Comparison of ENCODE assay signal across 8 cellular contexts in the genomic region with DNA sequence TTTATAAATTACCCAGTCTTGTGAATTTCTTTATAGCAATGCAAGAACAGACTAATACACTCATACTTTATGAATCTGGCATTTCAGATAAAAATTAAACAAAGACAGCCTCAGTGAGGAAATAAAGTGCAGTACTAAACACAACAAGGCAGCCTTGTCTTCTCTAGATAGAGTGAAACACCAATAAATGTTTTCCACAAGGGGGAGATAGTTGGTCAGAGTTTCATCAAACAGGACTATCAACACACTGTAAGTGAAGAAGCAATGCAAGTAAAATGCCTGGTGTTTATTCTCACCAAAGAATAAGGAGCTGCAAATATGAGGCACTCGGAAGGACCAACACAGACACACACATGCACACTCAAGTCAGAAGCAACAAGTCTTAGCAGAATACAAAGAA.
A peak's percentile ranks its signal among the peaks of the same experiment; 100 is the strongest.
DNase-seq lines count a peak whose midpoint lies in the region; ATAC-seq, FAIRE-seq and TF ChIP-seq lines count a peak whose summit lies in the region.

No MANE protein-coding gene starts in this region.

- no peak for ATAC-seq in HG02870 (IDR thresholded peaks at IDR 0.05; ENCODE audit: unreplicated experiment)
- ATAC-seq in GM21737 (IDR thresholded peaks at IDR 0.05; ENCODE audit: unreplicated experiment): no peak

- H3K4me1 ChIP-seq in KMS-11 (ENCODE audit: low read depth, poor library complexity, severe bottlenecking): peaks cover 6% of the 10 kb centered on the region

- no peak overlapping the region for H2AFZ ChIP-seq in KMS-11 (ENCODE audit: low read depth)

- no peaks in the 10 kb centered on the region for H3K36me3 Mint-ChIP-seq in immature natural killer cell

- no peaks in the 10 kb centered on the region for H3K27me3 ChIP-seq in KMS-11 (ENCODE audit: insufficient read depth, low read depth)

- peaks cover 0 to 2% (median 0%) of the 10 kb centered on the region in 6 donors for H3K9me3 Mint-ChIP-seq in immature natural killer cell

- H3K4me3 ChIP-seq in KMS-11 (IDR thresholded peaks at IDR 0.05; ENCODE audit: insufficient read depth, low read depth, low read length): no peak overlapping the region

- H3K27me3 Mint-ChIP-seq in immature natural killer cell (ENCODE audit: low read depth in 3 of 3): peaks cover 0 to 8% (median 3%) of the 10 kb centered on the region in 3 donors

- H3K36me3 ChIP-seq in KMS-11 (ENCODE audit: insufficient read depth): no peaks in the 10 kb centered on the region

- H3K79me2 ChIP-seq in KMS-11 (ENCODE audit: insufficient read depth, low read depth): no peaks in the 10 kb centered on the region

- no peak overlapping the region for H3K27ac ChIP-seq in KMS-11

- DNase-seq in NCI-H510A treated with DMSO at 0.1 percent for 48 hours (lab: John Stamatoyannopoulos, UW) (peak; percentile 47), NCI-H510A (lab: John Stamatoyannopoulos, UW) (no peak), immature natural killer cell (peak; percentile 22 to 52 (median 41)), C1 segment of cervical spinal cord (lab: John Stamatoyannopoulos, UW) (no peak)

- no peaks in the 10 kb centered on the region for H4K20me1 ChIP-seq in KMS-11 (ENCODE audit: insufficient read depth)

- H3K4me2 ChIP-seq in KMS-11: no peak overlapping the region

- TF ChIP-seq CTCF in KMS-11 (conservative IDR thresholded peaks at IDR 0.05; ENCODE audit: low read depth, low read length): peak; percentile 55; the same call in 1 of the 2 replicates

- H3K4me1 Mint-ChIP-seq in immature natural killer cell: no peaks in the 10 kb centered on the region

- H3K9ac ChIP-seq in KMS-11: no peak overlapping the region

- H3K4me3 Mint-ChIP-seq in immature natural killer cell: no peak overlapping the region

- peak; percentile 66 for FAIRE-seq in TTC549 (lab: Jason Lieb, UNC)

- H3K27ac Mint-ChIP-seq in immature natural killer cell: no peak overlapping the region

Comparison
In these comparisons a context has a peak if more than half of its experiments do, and no peak if none do; other contexts are left out.
1. DNase-seq: peak in NCI-H510A treated with DMSO at 0.1 percent for 48 hours (single experiment) and immature natural killer cell (3 of 3); none in NCI-H510A (single experiment) and C1 segment of cervical spinal cord (0 of 14).